ENCODE assay signal across 36 cellular contexts in the genomic region with DNA sequence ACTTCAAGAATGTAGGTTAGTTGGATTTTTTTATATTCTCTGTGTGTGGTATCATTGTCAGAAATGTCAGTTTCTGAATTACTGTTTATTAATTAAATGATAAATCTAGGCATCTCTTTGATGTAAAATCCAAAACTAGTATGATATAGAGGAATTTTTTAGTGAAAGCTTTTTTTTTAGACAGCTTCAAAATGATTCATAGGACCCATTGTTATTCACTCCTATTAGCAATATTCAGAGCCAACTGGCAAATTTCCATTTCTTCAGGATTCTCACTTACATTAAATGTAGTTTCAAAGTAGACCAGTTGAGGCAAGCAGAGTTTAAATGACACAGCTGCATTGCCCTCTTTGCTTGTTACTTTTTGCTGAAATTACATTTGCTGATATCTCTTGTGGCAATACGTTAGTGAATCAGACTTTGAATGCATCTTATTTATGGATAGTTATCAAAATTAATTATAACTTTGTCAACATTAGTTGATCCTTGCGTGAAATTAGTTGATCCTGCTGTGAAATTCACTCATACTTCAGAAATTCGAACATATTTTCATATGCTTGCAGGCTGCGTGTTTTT. TPM values are rescaled to one million over a fixed set of nuclear protein-coding genes. Genes with fewer than 3 reads are reported as not detected.
A peak's percentile ranks its signal among the peaks of the same experiment; 100 is the strongest.
DNase-seq lines count a peak whose midpoint lies in the region; ATAC-seq, FAIRE-seq and TF ChIP-seq lines count a peak whose summit lies in the region.
"Had no signal": no experiment of that assay in that cellular context is flagged by ENCODE, and none has a peak within 500 bp of the region (broad histone marks: within the 10 kb centered on the region; RNA-seq: fewer than 3 reads in every experiment).

No MANE protein-coding gene starts in this region.

- H3K27ac ChIP-seq in A549 (no peak overlapping the region), PC-3 (ENCODE audit: low read length) (no peak overlapping the region), foreskin keratinocyte (peak overlapping the region; percentile 4)
- H3K27ac ChIP-seq: adrenal gland, GM23248, KMS-11, lower lobe of right lung, psoas muscle had no signal

- BruUV-seq in PC-3 (replicated peaks; lab: Mats Ljungman, UMichigan): no TSS peak

- 89% methylated on average over 4 of the region's 4 CpGs for WGBS in A549 (ENCODE audit: missing lambda C conversion rate)

- H3K4me2 ChIP-seq in A549 (no peak overlapping the region), PC-3 (ENCODE audit: low read length) (no peak overlapping the region)
- H3K4me2 ChIP-seq: KMS-11 had no signal

- H3K27me3 Mint-ChIP-seq in activated CD8-positive, alpha-beta T cell treated with anti-CD3 and anti-CD28 coated beads for 36 hours: no peaks in the 10 kb centered on the region
- H3K27me3 Mint-ChIP-seq: activated CD4-positive, alpha-beta T cell treated with anti-CD3 and anti-CD28 coated beads for 36 hours; activated naive CD4-positive, alpha-beta T cell treated with anti-CD3 and anti-CD28 coated beads, Interleukin-2, amount 10 ng/mL, durations not matched to agents 7 days and 5 days; brain; stimulated activated memory B cell treated with anti-CD40 and anti-IgM and Interleukin-4, amounts not matched to agents 10 μg/mL and 1 μg/mL and 100 μg/mL, for 72 hours had no signal

- no peaks in the 10 kb centered on the region for H3K27me3 ChIP-seq in PC-3 (ENCODE audit: low read length)
- no peaks in the 10 kb centered on the region for H3K27me3 ChIP-seq in bronchial epithelial cell (ENCODE audit: control insufficient read depth, insufficient read depth, low read length)
- no peaks in the 10 kb centered on the region for H3K27me3 ChIP-seq in foreskin keratinocyte
- H3K27me3 ChIP-seq: adrenal gland had no signal

- no peak for TF ChIP-seq CTCF in A549 (IDR thresholded peaks at IDR 0.05)
- no peak for TF ChIP-seq CTCF in PC-3 (conservative IDR thresholded peaks at IDR 0.05; ENCODE audit: low read depth, low read length)
- TF ChIP-seq CTCF in bronchial epithelial cell (IDR thresholded peaks at IDR 0.05; ENCODE audit: insufficient read depth, low read length, severe bottlenecking): no peak
- peak; percentile 22 for TF ChIP-seq CTCF in foreskin keratinocyte (conservative IDR thresholded peaks at IDR 0.05)
- no peak for TF ChIP-seq CTCF in activated CD8-positive, alpha-beta T cell treated with anti-CD3 and anti-CD28 coated beads for 36 hours (IDR thresholded peaks at IDR 0.05)

- peaks cover 7% of the 10 kb centered on the region for H3K36me3 Mint-ChIP-seq in activated CD8-positive, alpha-beta T cell treated with anti-CD3 and anti-CD28 coated beads for 36 hours (ENCODE audit: low read depth)
- H3K36me3 Mint-ChIP-seq: activated naive CD4-positive, alpha-beta T cell treated with anti-CD3 and anti-CD28 coated beads, Interleukin-2, amount 10 ng/mL, durations not matched to agents 7 days and 5 days; natural killer cell had no signal

- no peaks in the 10 kb centered on the region for H3K9me3 Mint-ChIP-seq in activated CD8-positive, alpha-beta T cell treated with anti-CD3 and anti-CD28 coated beads for 36 hours
- H3K9me3 Mint-ChIP-seq: activated naive CD4-positive, alpha-beta T cell treated with anti-CD3 and anti-CD28 coated beads, Interleukin-2, amount 10 ng/mL, durations not matched to agents 7 days and 5 days; HFFc6; natural killer cell; stimulated activated memory B cell treated with anti-CD40 and anti-IgM and Interleukin-4, amounts not matched to agents 10 μg/mL and 1 μg/mL and 100 μg/mL, for 72 hours had no signal

- intact Hi-C loops in PC-3 (cut with micrococcal nuclease): no loop called here
- intact Hi-C loops in activated CD8-positive, alpha-beta T cell treated with anti-CD3 and anti-CD28 coated beads for 36 hours (cut with micrococcal nuclease): no loop called here

- POLR2A ChIA-PET in A549 (lab: Yijun Ruan, JAX) (no interaction called here), PC-3 (lab: Charles Lee; ENCODE audit: unreplicated experiment) (no interaction called here)
- POLR2A ChIA-PET in activated CD8-positive, alpha-beta T cell treated with anti-CD3 and anti-CD28 coated beads for 36 hours (lab: Charles Lee): no interaction called here

- H3K27ac Mint-ChIP-seq in activated CD8-positive, alpha-beta T cell treated with anti-CD3 and anti-CD28 coated beads for 36 hours: no peak overlapping the region
- H3K27ac Mint-ChIP-seq: activated CD4-positive, alpha-beta T cell treated with anti-CD3 and anti-CD28 coated beads for 36 hours; activated CD8-positive, alpha-beta T cell treated with anti-CD3 and anti-CD28 coated beads, Interleukin-2, amount 10 ng/mL, durations not matched to agents 7 days and 5 days; activated naive CD4-positive, alpha-beta T cell treated with anti-CD3 and anti-CD28 coated beads, Interleukin-2, amount 10 ng/mL, durations not matched to agents 7 days and 5 days; brain; CD14-positive monocyte; HFFc6; natural killer cell; stimulated activated memory B cell treated with anti-CD40 and anti-IgM and Interleukin-4, amounts not matched to agents 10 μg/mL and 1 μg/mL and 100 μg/mL, for 72 hours had no signal

- no peaks in the 10 kb centered on the region for H3K9me2 ChIP-seq in PC-3 (replicated peaks; ENCODE audit: low read length)

- H4K20me1 ChIP-seq in PC-3 (ENCODE audit: low read length): no peaks in the 10 kb centered on the region

- CTCF ChIA-PET in A549 (lab: Yijun Ruan, JAX): no interaction called here
- CTCF ChIA-PET in PC-3 (lab: Charles Lee): no interaction called here
- CTCF ChIA-PET in activated CD8-positive, alpha-beta T cell treated with anti-CD3 and anti-CD28 coated beads for 36 hours (lab: Charles Lee): no interaction called here

- no peak overlapping the region for H3K9ac ChIP-seq in PC-3 (ENCODE audit: low read length)
- H3K9ac ChIP-seq: GM23248, KMS-11 had no signal

- ATAC-seq in A549 (no peak), PC-3 (no peak), foreskin keratinocyte (peak; percentile 87), GM19455 (IDR thresholded peaks at IDR 0.05; ENCODE audit: unreplicated experiment) (no peak)
- ATAC-seq in activated CD8-positive, alpha-beta T cell treated with anti-CD3 and anti-CD28 coated beads for 36 hours: no peak
- ATAC-seq: activated CD4-positive, alpha-beta T cell treated with anti-CD3 and anti-CD28 coated beads for 36 hours; activated CD8-positive, alpha-beta T cell treated with anti-CD3 and anti-CD28 coated beads, Interleukin-2, amount 10 ng/mL, durations not matched to agents 7 days and 5 days; lower lobe of right lung; mucosa of descending colon; natural killer cell; psoas muscle; stimulated activated memory B cell treated with anti-CD40 and anti-IgM and Interleukin-4, amounts not matched to agents 10 μg/mL and 1 μg/mL and 100 μg/mL, for 72 hours had no signal

- H2AFZ ChIP-seq in PC-3 (ENCODE audit: low read length): no peak overlapping the region
- H2AFZ ChIP-seq: GM23248 had no signal

- TF ChIP-seq EP300 in A549 (IDR thresholded peaks at IDR 0.05): no peak

- no peaks in the 10 kb centered on the region for H3K9me3 ChIP-seq in A549
- no peaks in the 10 kb centered on the region for H3K9me3 ChIP-seq in PC-3 (ENCODE audit: low read length)
- H3K9me3 ChIP-seq: adrenal gland, Caco-2, lower lobe of right lung, mucosa of descending colon, psoas muscle had no signal

- H3K36me3 ChIP-seq in PC-3 (ENCODE audit: low read depth, low read length) (no peaks in the 10 kb centered on the region), bronchial epithelial cell (ENCODE audit: control insufficient read depth, insufficient read depth, low read length) (no peaks in the 10 kb centered on the region)
- H3K36me3 ChIP-seq: adrenal gland, lower lobe of right lung had no signal

- DNase-seq in A549 (ENCODE audit: low read depth in 1 of 2, low spot score in 1 of 2) (no peak), PC-3 (peak; percentile 26), bronchial epithelial cell (ENCODE audit: low read depth) (peak; percentile 93), foreskin keratinocyte (peak; percentile 73 to 87), DMS53 (lab: John Stamatoyannopoulos, UW) (no peak), globus pallidus (ENCODE audit: low spot score) (no peak)
- no peak for DNase-seq in activated CD8-positive, alpha-beta T cell treated with anti-CD3 and anti-CD28 coated beads for 36 hours
- DNase-seq: 8988T; activated CD4-positive, alpha-beta T cell treated with anti-CD3 and anti-CD28 coated beads for 36 hours; activated CD8-positive, alpha-beta T cell treated with anti-CD3 and anti-CD28 coated beads, Interleukin-2, amount 10 ng/mL, durations not matched to agents 7 days and 5 days; activated naive CD4-positive, alpha-beta T cell treated with anti-CD3 and anti-CD28 coated beads, Interleukin-2, amount 10 ng/mL, durations not matched to agents 7 days and 5 days; adrenal gland; Caco-2; effector CD8-positive, alpha-beta T cell; erythroblast; foreskin fibroblast; GM23248; HFFc6; lower lobe of right lung; MM.1S; mucosa of descending colon; natural killer cell; NCI-H1105 treated with DMSO at 0.1 percent for 48 hours; NCI-H2029; NCI-H524; NK-92 treated with Interleukin-12 subunit alpha and Interleukin-12 subunit beta, amount 100 ng/mL, for 24 hours; occipital lobe; psoas muscle; SHP77 treated with DMSO at 0.1 percent for 48 hours; SW 1271; trophoblast cell had no signal

- H3K4me1 Mint-ChIP-seq in activated CD8-positive, alpha-beta T cell treated with anti-CD3 and anti-CD28 coated beads for 36 hours (ENCODE audit: low read depth): peaks cover 28% of the 10 kb centered on the region
- H3K4me1 Mint-ChIP-seq: activated naive CD4-positive, alpha-beta T cell treated with anti-CD3 and anti-CD28 coated beads, Interleukin-2, amount 10 ng/mL, durations not matched to agents 7 days and 5 days; CD14-positive monocyte had no signal

- H3K4me3 ChIP-seq in A549 (no peak overlapping the region), PC-3 (ENCODE audit: low read length) (no peak overlapping the region), bronchial epithelial cell (ENCODE audit: low read depth, low read length) (no peak overlapping the region)
- H3K4me3 ChIP-seq: adrenal gland, GM23248, lower lobe of right lung, mucosa of descending colon, psoas muscle had no signal

- H3F3A ChIP-seq in PC-3 (ENCODE audit: low read length, unreplicated experiment): no peaks in the 10 kb centered on the region

- H3K4me1 ChIP-seq in A549 (no peaks in the 10 kb centered on the region; the same call in 2 of the 3 replicates), PC-3 (ENCODE audit: insufficient read depth, low read length) (no peaks in the 10 kb centered on the region), foreskin keratinocyte (peaks cover 9% of the 10 kb centered on the region)
- H3K4me1 ChIP-seq: Caco-2, lower lobe of right lung, psoas muscle had no signal

- TF ChIP-seq RAD21 in A549 (conservative IDR thresholded peaks at IDR 0.05 in 1 of 2, IDR thresholded peaks at IDR 0.05 in 1 of 2): no peak

- H3K79me2 ChIP-seq in PC-3 (ENCODE audit: low read length): peaks cover 31% of the 10 kb centered on the region

- H3K4me3 Mint-ChIP-seq in activated CD8-positive, alpha-beta T cell treated with anti-CD3 and anti-CD28 coated beads for 36 hours: no peak overlapping the region
- H3K4me3 Mint-ChIP-seq: activated CD4-positive, alpha-beta T cell treated with anti-CD3 and anti-CD28 coated beads for 36 hours; activated CD8-positive, alpha-beta T cell treated with anti-CD3 and anti-CD28 coated beads, Interleukin-2, amount 10 ng/mL, durations not matched to agents 7 days and 5 days; activated naive CD4-positive, alpha-beta T cell treated with anti-CD3 and anti-CD28 coated beads, Interleukin-2, amount 10 ng/mL, durations not matched to agents 7 days and 5 days; brain; CD14-positive monocyte; HFFc6; natural killer cell; stimulated activated memory B cell treated with anti-CD40 and anti-IgM and Interleukin-4, amounts not matched to agents 10 μg/mL and 1 μg/mL and 100 μg/mL, for 72 hours had no signal

- FAIRE-seq in A549 (lab: Jason Lieb, UNC) (peak; percentile 13), bronchial epithelial cell (lab: Jason Lieb, UNC) (no peak)

- no peak for TF ChIP-seq POLR2A in A549 (IDR thresholded peaks at IDR 0.05; ENCODE audit: low read length)

RNA-seq across cellular contexts. Expression of a gene that starts 20.3 kb away (rescaled TPM):
- polyA plus RNA-seq in A549 (2011; rRNA removed) (25.8 and 31.9 TPM in 2 replicates), A549 (2017; fragmentation: RNase III; extraction: RNeasy Plus Mini Kit Qiagen cat#74134 plus additional on column Dnase treatment) (18.5 to 23.4 TPM (median 22.5 TPM) in 3 replicates), foreskin keratinocyte (11.9 and 12.1 TPM in 2 replicates)
- 5.0 and 5.7 TPM in 2 replicates for polyA plus RNA-seq in A549 (2012; cell fraction: cytosol; rRNA removed)
- 1.7 and 3.4 TPM in 2 replicates for polyA plus RNA-seq in A549 (2012; cell fraction: nucleus; rRNA removed)
- polyA minus RNA-seq in A549 (2011; rRNA and poly(A)+ RNA removed): 12.8 and 21.0 TPM in 2 replicates
- total RNA-seq in PC-3 (2014; rRNA removed) (8.7 and 14.0 TPM in 2 replicates), bronchial epithelial cell (26.8 and 58.2 TPM in 2 replicates), foreskin keratinocyte (17.9 and 18.6 TPM in 2 replicates)
- total RNA-seq in activated CD8-positive, alpha-beta T cell treated with anti-CD3 and anti-CD28 coated beads for 36 hours: 10 to 100 TPM; 21.5 to 25.8 TPM

RNA-seq across cellular contexts. Expression of a gene that starts 20.6 kb away (rescaled TPM):
- polyA plus RNA-seq in A549 (2011; rRNA removed) (13.6 and 15.7 TPM in 2 replicates), A549 (2017; fragmentation: RNase III; extraction: RNeasy Plus Mini Kit Qiagen cat#74134 plus additional on column Dnase treatment) (12.4 to 15.9 TPM (median 13.7 TPM) in 3 replicates), foreskin keratinocyte (4.7 and 5.2 TPM in 2 replicates)
- polyA plus RNA-seq in A549 (2012; cell fraction: cytosol; rRNA removed): 4.8 and 5.8 TPM in 2 replicates
- polyA plus RNA-seq in A549 (2012; cell fraction: nucleus; rRNA removed): 11.1 and 13.1 TPM in 2 replicates
- polyA minus RNA-seq in A549 (2011; rRNA and poly(A)+ RNA removed): 24.5 and 35.2 TPM in 2 replicates
- total RNA-seq in PC-3 (2014; rRNA removed) (21.8 and 25.4 TPM in 2 replicates), bronchial epithelial cell (4.5 and 10.1 TPM in 2 replicates), foreskin keratinocyte (37.2 and 43.1 TPM in 2 replicates)
- total RNA-seq in activated CD8-positive, alpha-beta T cell treated with anti-CD3 and anti-CD28 coated beads for 36 hours: under 1 TPM; 0.31 to 0.32 TPM

Comparison
In these comparisons a context has a peak if more than half of its experiments do, and no peak if none do; other contexts are left out.
1. DNase-seq: peak in PC-3 (single experiment), bronchial epithelial cell (single experiment) and foreskin keratinocyte (2 of 2); none in A549 (0 of 2), DMS53 (single experiment), globus pallidus (single experiment) and activated CD8-positive, alpha-beta T cell treated with anti-CD3 and anti-CD28 coated beads for 36 hours (single experiment).